Comparison of ENCODE assay signal across 1 cellular context in genomic region chr18:47754311-47755101, GRCh38.
TF ChIP-seq lines count a peak whose summit lies in the region.

No MANE protein-coding gene starts in this region.

TF ChIP-seq in K562, 482 proteins besides CTCF, POLR2A, EP300 and RAD21 (continued from another document and continues in another):
- TF ChIP-seq NR2C2 (CRISPR knock-in tag; IDR thresholded peaks at IDR 0.05): no peak
- no peak for TF ChIP-seq NR2C2 (tag; IDR thresholded peaks at IDR 0.05)
- TF ChIP-seq ZNF140 (CRISPR knock-in tag; IDR thresholded peaks at IDR 0.05): no peak
- TF ChIP-seq ERF (CRISPR knock-in tag; IDR thresholded peaks at IDR 0.05): no peak
- TF ChIP-seq ETV5 (CRISPR knock-in tag; IDR thresholded peaks at IDR 0.05; ENCODE audit: low read depth): no peak
- no peak for TF ChIP-seq CHD4 (IDR thresholded peaks at IDR 0.05; ENCODE audit: insufficient read depth, insufficient replicate concordance, low read depth, low read length, poor library complexity, severe bottlenecking)
- TF ChIP-seq, protein P1, sequence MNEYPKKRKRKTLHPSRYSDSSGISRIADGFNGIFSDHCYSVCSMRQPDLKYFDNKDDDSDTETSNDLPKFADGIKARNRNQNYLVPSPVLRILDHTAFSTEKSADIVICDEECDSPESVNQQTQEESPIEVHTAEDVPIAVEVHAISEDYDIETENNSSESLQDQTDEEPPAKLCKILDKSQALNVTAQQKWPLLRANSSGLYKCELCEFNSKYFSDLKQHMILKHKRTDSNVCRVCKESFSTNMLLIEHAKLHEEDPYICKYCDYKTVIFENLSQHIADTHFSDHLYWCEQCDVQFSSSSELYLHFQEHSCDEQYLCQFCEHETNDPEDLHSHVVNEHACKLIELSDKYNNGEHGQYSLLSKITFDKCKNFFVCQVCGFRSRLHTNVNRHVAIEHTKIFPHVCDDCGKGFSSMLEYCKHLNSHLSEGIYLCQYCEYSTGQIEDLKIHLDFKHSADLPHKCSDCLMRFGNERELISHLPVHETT (CRISPR knock-in tag; conservative IDR thresholded peaks at IDR 0.05 in 1 of 2, IDR thresholded peaks at IDR 0.05 in 1 of 2): no peak
- TF ChIP-seq, protein P2, sequence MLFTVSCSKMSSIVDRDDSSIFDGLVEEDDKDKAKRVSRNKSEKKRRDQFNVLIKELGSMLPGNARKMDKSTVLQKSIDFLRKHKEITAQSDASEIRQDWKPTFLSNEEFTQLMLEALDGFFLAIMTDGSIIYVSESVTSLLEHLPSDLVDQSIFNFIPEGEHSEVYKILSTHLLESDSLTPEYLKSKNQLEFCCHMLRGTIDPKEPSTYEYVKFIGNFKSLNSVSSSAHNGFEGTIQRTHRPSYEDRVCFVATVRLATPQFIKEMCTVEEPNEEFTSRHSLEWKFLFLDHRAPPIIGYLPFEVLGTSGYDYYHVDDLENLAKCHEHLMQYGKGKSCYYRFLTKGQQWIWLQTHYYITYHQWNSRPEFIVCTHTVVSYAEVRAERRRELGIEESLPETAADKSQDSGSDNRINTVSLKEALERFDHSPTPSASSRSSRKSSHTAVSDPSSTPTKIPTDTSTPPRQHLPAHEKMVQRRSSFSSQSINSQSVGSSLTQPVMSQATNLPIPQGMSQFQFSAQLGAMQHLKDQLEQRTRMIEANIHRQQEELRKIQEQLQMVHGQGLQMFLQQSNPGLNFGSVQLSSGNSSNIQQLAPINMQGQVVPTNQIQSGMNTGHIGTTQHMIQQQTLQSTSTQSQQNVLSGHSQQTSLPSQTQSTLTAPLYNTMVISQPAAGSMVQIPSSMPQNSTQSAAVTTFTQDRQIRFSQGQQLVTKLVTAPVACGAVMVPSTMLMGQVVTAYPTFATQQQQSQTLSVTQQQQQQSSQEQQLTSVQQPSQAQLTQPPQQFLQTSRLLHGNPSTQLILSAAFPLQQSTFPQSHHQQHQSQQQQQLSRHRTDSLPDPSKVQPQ (CRISPR knock-in tag; IDR thresholded peaks at IDR 0.05; ENCODE audit: borderline replicate concordance): no peak
- TF ChIP-seq KAT8 (IDR thresholded peaks at IDR 0.05; ENCODE audit: low read depth): no peak
- TF ChIP-seq RBFOX2 (IDR thresholded peaks at IDR 0.05; ENCODE audit: low read depth, low read length): no peak
- peak; percentile 34; the same call in 1 of the 2 replicates for TF ChIP-seq RB1 (IDR thresholded peaks at IDR 0.05; ENCODE audit: low read depth)
- no peak for TF ChIP-seq RBM15 (IDR thresholded peaks at IDR 0.05; ENCODE audit: insufficient read depth, low read length)
- no peak for TF ChIP-seq FOXA3 (CRISPR knock-in tag; conservative IDR thresholded peaks at IDR 0.05 in 1 of 2, IDR thresholded peaks at IDR 0.05 in 1 of 2)
- no peak for TF ChIP-seq ZNF212 (CRISPR knock-in tag; IDR thresholded peaks at IDR 0.05)
- no peak for TF ChIP-seq CC2D1A (IDR thresholded peaks at IDR 0.05)
- no peak for TF ChIP-seq NCOA1 (IDR thresholded peaks at IDR 0.05; ENCODE audit: low read depth)
- TF ChIP-seq, protein P3, sequence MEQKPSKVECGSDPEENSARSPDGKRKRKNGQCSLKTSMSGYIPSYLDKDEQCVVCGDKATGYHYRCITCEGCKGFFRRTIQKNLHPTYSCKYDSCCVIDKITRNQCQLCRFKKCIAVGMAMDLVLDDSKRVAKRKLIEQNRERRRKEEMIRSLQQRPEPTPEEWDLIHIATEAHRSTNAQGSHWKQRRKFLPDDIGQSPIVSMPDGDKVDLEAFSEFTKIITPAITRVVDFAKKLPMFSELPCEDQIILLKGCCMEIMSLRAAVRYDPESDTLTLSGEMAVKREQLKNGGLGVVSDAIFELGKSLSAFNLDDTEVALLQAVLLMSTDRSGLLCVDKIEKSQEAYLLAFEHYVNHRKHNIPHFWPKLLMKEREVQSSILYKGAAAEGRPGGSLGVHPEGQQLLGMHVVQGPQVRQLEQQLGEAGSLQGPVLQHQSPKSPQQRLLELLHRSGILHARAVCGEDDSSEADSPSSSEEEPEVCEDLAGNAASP (IDR thresholded peaks at IDR 0.05): no peak
- TF ChIP-seq ARID2 (IDR thresholded peaks at IDR 0.05): no peak
- no peak for TF ChIP-seq NCOA6 (IDR thresholded peaks at IDR 0.05)
- TF ChIP-seq, protein P4, sequence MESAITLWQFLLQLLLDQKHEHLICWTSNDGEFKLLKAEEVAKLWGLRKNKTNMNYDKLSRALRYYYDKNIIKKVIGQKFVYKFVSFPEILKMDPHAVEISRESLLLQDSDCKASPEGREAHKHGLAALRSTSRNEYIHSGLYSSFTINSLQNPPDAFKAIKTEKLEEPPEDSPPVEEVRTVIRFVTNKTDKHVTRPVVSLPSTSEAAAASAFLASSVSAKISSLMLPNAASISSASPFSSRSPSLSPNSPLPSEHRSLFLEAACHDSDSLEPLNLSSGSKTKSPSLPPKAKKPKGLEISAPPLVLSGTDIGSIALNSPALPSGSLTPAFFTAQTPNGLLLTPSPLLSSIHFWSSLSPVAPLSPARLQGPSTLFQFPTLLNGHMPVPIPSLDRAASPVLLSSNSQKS (CRISPR knock-in tag; IDR thresholded peaks at IDR 0.05): no peak
- TF ChIP-seq SAFB (IDR thresholded peaks at IDR 0.05; ENCODE audit: borderline replicate concordance, low read depth, low read length): no peak
- no peak for TF ChIP-seq GTF2F1 (IDR thresholded peaks at IDR 0.05; ENCODE audit: low read depth, low read length)
- TF ChIP-seq, protein P5, sequence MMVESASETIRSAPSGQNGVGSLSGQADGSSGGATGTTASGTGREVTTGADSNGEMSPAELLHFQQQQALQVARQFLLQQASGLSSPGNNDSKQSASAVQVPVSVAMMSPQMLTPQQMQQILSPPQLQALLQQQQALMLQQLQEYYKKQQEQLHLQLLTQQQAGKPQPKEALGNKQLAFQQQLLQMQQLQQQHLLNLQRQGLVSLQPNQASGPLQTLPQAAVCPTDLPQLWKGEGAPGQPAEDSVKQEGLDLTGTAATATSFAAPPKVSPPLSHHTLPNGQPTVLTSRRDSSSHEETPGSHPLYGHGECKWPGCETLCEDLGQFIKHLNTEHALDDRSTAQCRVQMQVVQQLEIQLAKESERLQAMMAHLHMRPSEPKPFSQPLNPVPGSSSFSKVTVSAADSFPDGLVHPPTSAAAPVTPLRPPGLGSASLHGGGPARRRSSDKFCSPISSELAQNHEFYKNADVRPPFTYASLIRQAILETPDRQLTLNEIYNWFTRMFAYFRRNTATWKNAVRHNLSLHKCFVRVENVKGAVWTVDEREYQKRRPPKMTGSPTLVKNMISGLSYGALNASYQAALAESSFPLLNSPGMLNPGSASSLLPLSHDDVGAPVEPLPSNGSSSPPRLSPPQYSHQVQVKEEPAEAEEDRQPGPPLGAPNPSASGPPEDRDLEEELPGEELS (CRISPR knock-in tag; IDR thresholded peaks at IDR 0.05; ENCODE audit: borderline replicate concordance): no peak
- TF ChIP-seq, protein P6, sequence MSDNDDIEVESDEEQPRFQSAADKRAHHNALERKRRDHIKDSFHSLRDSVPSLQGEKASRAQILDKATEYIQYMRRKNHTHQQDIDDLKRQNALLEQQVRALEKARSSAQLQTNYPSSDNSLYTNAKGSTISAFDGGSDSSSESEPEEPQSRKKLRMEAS (CRISPR knock-in tag; IDR thresholded peaks at IDR 0.05): no peak
- no peak for TF ChIP-seq ZNF347 (CRISPR knock-in tag; IDR thresholded peaks at IDR 0.05; ENCODE audit: low read depth)
- no peak for TF ChIP-seq NR3C1 (CRISPR knock-in tag; IDR thresholded peaks at IDR 0.05)
- TF ChIP-seq, protein P7, sequence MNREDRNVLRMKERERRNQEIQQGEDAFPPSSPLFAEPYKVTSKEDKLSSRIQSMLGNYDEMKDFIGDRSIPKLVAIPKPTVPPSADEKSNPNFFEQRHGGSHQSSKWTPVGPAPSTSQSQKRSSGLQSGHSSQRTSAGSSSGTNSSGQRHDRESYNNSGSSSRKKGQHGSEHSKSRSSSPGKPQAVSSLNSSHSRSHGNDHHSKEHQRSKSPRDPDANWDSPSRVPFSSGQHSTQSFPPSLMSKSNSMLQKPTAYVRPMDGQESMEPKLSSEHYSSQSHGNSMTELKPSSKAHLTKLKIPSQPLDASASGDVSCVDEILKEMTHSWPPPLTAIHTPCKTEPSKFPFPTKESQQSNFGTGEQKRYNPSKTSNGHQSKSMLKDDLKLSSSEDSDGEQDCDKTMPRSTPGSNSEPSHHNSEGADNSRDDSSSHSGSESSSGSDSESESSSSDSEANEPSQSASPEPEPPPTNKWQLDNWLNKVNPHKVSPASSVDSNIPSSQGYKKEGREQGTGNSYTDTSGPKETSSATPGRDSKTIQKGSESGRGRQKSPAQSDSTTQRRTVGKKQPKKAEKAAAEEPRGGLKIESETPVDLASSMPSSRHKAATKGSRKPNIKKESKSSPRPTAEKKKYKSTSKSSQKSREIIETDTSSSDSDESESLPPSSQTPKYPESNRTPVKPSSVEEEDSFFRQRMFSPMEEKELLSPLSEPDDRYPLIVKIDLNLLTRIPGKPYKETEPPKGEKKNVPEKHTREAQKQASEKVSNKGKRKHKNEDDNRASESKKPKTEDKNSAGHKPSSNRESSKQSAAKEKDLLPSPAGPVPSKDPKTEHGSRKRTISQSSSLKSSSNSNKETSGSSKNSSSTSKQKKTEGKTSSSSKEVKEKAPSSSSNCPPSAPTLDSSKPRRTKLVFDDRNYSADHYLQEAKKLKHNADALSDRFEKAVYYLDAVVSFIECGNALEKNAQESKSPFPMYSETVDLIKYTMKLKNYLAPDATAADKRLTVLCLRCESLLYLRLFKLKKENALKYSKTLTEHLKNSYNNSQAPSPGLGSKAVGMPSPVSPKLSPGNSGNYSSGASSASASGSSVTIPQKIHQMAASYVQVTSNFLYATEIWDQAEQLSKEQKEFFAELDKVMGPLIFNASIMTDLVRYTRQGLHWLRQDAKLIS (CRISPR knock-in tag; IDR thresholded peaks at IDR 0.05): no peak
- no peak for TF ChIP-seq BMI1 (IDR thresholded peaks at IDR 0.05; ENCODE audit: low read length)
- TF ChIP-seq DEAF1 (CRISPR knock-in tag; IDR thresholded peaks at IDR 0.05): 0 out of 2 replicates have a peak, but pooled peaks have one; percentile 19
- no peak for TF ChIP-seq RBM17 (IDR thresholded peaks at IDR 0.05; ENCODE audit: borderline replicate concordance, low read depth, low read length)
- no peak for TF ChIP-seq FOXP1 (CRISPR knock-in tag; IDR thresholded peaks at IDR 0.05)
- peak; percentile 49 for TF ChIP-seq CTCFL (IDR thresholded peaks at IDR 0.05; ENCODE audit: borderline replicate concordance, insufficient read depth, low read depth, low read length, poor library complexity, severe bottlenecking)
- TF ChIP-seq CBX1 (IDR thresholded peaks at IDR 0.05; ENCODE audit: low read depth): no peak
- TF ChIP-seq AFF1 (IDR thresholded peaks at IDR 0.05; ENCODE audit: low read depth in 1 of 2, partially characterized antibody in 2 of 2): no peak
- TF ChIP-seq CBX2 (IDR thresholded peaks at IDR 0.05; ENCODE audit: insufficient read depth, low read length, poor library complexity, severe bottlenecking): no peak
- TF ChIP-seq RBM39 (optimal IDR thresholded peaks at IDR 0.05; ENCODE audit: low read depth, low read length): no peak
- TF ChIP-seq THRAP3 (IDR thresholded peaks at IDR 0.05; ENCODE audit: borderline replicate concordance): no peak
